Comparison of ENCODE assay signal across 1 cellular context in the genomic region with DNA sequence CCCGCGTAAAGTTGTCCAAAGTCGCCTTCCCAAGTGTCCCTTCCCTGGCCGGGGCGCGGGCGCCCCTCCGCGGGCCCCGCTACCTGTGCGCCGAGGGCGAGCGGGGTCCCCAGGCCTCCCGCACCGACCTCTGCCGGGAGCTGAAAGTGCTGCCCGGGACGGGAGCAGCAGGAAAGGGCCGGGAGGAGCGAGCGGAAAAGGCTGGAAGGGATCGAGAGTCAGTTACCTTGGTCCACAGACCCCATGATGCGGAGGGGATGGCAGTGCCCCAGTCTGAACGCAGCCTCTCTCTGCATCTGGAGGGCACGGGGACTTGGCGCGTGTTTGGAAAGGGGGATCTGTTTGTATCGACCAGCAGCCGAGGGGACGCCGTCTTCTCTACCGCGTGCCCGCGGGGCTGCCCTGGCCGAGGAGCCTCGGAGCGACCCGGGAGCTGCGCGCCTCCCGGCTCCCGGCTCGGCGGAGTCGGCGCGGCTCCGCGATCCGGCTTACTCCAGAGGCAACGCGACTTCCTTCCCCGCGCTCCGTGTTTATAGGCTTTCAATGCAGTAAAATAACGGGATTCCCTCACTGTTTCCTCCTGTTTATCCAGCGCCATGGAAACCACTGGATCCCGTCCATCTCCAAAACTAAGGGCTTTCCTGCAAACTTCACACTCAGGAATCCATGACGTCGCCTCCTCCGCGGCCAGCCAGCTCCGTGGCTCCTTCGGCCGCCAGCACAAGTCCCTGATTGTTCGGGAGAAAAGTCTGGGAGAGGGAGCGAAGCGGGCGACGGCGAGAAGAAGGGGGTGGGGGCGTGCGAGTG.
TF ChIP-seq lines count a peak whose summit lies in the region.

No MANE protein-coding gene starts in this region.

TF ChIP-seq in GM12878, 131 proteins besides CTCF, POLR2A, EP300 and RAD21 (continued from another document):
- TF ChIP-seq, protein P1, sequence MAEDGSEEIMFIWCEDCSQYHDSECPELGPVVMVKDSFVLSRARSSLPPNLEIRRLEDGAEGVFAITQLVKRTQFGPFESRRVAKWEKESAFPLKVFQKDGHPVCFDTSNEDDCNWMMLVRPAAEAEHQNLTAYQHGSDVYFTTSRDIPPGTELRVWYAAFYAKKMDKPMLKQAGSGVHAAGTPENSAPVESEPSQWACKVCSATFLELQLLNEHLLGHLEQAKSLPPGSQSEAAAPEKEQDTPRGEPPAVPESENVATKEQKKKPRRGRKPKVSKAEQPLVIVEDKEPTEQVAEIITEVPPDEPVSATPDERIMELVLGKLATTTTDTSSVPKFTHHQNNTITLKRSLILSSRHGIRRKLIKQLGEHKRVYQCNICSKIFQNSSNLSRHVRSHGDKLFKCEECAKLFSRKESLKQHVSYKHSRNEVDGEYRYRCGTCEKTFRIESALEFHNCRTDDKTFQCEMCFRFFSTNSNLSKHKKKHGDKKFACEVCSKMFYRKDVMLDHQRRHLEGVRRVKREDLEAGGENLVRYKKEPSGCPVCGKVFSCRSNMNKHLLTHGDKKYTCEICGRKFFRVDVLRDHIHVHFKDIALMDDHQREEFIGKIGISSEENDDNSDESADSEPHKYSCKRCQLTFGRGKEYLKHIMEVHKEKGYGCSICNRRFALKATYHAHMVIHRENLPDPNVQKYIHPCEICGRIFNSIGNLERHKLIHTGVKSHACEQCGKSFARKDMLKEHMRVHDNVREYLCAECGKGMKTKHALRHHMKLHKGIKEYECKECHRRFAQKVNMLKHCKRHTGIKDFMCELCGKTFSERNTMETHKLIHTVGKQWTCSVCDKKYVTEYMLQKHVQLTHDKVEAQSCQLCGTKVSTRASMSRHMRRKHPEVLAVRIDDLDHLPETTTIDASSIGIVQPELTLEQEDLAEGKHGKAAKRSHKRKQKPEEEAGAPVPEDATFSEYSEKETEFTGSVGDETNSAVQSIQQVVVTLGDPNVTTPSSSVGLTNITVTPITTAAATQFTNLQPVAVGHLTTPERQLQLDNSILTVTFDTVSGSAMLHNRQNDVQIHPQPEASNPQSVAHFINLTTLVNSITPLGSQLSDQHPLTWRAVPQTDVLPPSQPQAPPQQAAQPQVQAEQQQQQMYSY (CRISPR knock-in tag; IDR thresholded peaks at IDR 0.05): no peak
- TF ChIP-seq, protein P2, sequence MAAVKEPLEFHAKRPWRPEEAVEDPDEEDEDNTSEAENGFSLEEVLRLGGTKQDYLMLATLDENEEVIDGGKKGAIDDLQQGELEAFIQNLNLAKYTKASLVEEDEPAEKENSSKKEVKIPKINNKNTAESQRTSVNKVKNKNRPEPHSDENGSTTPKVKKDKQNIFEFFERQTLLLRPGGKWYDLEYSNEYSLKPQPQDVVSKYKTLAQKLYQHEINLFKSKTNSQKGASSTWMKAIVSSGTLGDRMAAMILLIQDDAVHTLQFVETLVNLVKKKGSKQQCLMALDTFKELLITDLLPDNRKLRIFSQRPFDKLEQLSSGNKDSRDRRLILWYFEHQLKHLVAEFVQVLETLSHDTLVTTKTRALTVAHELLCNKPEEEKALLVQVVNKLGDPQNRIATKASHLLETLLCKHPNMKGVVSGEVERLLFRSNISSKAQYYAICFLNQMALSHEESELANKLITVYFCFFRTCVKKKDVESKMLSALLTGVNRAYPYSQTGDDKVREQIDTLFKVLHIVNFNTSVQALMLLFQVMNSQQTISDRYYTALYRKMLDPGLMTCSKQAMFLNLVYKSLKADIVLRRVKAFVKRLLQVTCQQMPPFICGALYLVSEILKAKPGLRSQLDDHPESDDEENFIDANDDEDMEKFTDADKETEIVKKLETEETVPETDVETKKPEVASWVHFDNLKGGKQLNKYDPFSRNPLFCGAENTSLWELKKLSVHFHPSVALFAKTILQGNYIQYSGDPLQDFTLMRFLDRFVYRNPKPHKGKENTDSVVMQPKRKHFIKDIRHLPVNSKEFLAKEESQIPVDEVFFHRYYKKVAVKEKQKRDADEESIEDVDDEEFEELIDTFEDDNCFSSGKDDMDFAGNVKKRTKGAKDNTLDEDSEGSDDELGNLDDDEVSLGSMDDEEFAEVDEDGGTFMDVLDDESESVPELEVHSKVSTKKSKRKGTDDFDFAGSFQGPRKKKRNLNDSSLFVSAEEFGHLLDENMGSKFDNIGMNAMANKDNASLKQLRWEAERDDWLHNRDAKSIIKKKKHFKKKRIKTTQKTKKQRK (IDR thresholded peaks at IDR 0.05; ENCODE audit: low read depth, low read length): no peak
- TF ChIP-seq KAT2A (conservative IDR thresholded peaks at IDR 0.05; ENCODE audit: control insufficient read depth, low read depth, low read length) (no peak), SUZ12 (IDR thresholded peaks at IDR 0.05; ENCODE audit: unreplicated experiment) (no peak), HDAC6 (IDR thresholded peaks at IDR 0.05; ENCODE audit: unreplicated experiment) (no peak), ETV6 (conservative IDR thresholded peaks at IDR 0.05 in 1 of 2, IDR thresholded peaks at IDR 0.05 in 1 of 2; ENCODE audit: borderline replicate concordance in 1 of 2, low read depth in 1 of 2) (no peak)
- TF ChIP-seq, protein P3, sequence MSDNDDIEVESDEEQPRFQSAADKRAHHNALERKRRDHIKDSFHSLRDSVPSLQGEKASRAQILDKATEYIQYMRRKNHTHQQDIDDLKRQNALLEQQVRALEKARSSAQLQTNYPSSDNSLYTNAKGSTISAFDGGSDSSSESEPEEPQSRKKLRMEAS (IDR thresholded peaks at IDR 0.05; ENCODE audit: low read depth, low read length): no peak
- TF ChIP-seq, protein P4, sequence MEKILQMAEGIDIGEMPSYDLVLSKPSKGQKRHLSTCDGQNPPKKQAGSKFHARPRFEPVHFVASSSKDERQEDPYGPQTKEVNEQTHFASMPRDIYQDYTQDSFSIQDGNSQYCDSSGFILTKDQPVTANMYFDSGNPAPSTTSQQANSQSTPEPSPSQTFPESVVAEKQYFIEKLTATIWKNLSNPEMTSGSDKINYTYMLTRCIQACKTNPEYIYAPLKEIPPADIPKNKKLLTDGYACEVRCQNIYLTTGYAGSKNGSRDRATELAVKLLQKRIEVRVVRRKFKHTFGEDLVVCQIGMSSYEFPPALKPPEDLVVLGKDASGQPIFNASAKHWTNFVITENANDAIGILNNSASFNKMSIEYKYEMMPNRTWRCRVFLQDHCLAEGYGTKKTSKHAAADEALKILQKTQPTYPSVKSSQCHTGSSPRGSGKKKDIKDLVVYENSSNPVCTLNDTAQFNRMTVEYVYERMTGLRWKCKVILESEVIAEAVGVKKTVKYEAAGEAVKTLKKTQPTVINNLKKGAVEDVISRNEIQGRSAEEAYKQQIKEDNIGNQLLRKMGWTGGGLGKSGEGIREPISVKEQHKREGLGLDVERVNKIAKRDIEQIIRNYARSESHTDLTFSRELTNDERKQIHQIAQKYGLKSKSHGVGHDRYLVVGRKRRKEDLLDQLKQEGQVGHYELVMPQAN (conservative IDR thresholded peaks at IDR 0.05): no peak
- TF ChIP-seq, protein P5, sequence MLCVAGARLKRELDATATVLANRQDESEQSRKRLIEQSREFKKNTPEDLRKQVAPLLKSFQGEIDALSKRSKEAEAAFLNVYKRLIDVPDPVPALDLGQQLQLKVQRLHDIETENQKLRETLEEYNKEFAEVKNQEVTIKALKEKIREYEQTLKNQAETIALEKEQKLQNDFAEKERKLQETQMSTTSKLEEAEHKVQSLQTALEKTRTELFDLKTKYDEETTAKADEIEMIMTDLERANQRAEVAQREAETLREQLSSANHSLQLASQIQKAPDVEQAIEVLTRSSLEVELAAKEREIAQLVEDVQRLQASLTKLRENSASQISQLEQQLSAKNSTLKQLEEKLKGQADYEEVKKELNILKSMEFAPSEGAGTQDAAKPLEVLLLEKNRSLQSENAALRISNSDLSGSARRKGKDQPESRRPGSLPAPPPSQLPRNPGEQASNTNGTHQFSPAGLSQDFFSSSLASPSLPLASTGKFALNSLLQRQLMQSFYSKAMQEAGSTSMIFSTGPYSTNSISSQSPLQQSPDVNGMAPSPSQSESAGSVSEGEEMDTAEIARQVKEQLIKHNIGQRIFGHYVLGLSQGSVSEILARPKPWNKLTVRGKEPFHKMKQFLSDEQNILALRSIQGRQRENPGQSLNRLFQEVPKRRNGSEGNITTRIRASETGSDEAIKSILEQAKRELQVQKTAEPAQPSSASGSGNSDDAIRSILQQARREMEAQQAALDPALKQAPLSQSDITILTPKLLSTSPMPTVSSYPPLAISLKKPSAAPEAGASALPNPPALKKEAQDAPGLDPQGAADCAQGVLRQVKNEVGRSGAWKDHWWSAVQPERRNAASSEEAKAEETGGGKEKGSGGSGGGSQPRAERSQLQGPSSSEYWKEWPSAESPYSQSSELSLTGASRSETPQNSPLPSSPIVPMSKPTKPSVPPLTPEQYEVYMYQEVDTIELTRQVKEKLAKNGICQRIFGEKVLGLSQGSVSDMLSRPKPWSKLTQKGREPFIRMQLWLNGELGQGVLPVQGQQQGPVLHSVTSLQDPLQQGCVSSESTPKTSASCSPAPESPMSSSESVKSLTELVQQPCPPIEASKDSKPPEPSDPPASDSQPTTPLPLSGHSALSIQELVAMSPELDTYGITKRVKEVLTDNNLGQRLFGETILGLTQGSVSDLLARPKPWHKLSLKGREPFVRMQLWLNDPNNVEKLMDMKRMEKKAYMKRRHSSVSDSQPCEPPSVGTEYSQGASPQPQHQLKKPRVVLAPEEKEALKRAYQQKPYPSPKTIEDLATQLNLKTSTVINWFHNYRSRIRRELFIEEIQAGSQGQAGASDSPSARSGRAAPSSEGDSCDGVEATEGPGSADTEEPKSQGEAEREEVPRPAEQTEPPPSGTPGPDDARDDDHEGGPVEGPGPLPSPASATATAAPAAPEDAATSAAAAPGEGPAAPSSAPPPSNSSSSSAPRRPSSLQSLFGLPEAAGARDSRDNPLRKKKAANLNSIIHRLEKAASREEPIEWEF (IDR thresholded peaks at IDR 0.05; ENCODE audit: insufficient replicate concordance, low read depth, low read length): no peak
- TF ChIP-seq, protein P6, sequence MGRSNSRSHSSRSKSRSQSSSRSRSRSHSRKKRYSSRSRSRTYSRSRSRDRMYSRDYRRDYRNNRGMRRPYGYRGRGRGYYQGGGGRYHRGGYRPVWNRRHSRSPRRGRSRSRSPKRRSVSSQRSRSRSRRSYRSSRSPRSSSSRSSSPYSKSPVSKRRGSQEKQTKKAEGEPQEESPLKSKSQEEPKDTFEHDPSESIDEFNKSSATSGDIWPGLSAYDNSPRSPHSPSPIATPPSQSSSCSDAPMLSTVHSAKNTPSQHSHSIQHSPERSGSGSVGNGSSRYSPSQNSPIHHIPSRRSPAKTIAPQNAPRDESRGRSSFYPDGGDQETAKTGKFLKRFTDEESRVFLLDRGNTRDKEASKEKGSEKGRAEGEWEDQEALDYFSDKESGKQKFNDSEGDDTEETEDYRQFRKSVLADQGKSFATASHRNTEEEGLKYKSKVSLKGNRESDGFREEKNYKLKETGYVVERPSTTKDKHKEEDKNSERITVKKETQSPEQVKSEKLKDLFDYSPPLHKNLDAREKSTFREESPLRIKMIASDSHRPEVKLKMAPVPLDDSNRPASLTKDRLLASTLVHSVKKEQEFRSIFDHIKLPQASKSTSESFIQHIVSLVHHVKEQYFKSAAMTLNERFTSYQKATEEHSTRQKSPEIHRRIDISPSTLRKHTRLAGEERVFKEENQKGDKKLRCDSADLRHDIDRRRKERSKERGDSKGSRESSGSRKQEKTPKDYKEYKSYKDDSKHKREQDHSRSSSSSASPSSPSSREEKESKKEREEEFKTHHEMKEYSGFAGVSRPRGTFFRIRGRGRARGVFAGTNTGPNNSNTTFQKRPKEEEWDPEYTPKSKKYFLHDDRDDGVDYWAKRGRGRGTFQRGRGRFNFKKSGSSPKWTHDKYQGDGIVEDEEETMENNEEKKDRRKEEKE (IDR thresholded peaks at IDR 0.05): no peak
